Comparison of ENCODE assay signal across 8 cellular contexts in genomic region chr19:41928754-41929535, GRCh38. TPM values are rescaled to one million over a fixed set of nuclear protein-coding genes. Genes with fewer than 3 reads are reported as not detected.
DNase-seq lines count a peak whose midpoint lies in the region; ATAC-seq, FAIRE-seq and TF ChIP-seq lines count a peak whose summit lies in the region.

No MANE protein-coding gene starts in this region.

- FAIRE-seq in GM12878 (lab: Jason Lieb, UNC) = peak; percentile 35

- H3K18ac ChIP-seq in IMR-90 (ENCODE audit: low read depth, low read length) = no peak overlapping the region

- TF ChIP-seq CTCF in IMR-90 (conservative IDR thresholded peaks at IDR 0.05; ENCODE audit: low read depth, low read length) (no peak), GM12878 (IDR thresholded peaks at IDR 0.05 in 2 of 3, conservative IDR thresholded peaks at IDR 0.05 in 1 of 3; ENCODE audit: control insufficient read depth in 2 of 3, extremely low read depth in 1 of 3, insufficient read depth in 1 of 3, low read depth in 3 of 3, low read length in 3 of 3) (no peak)

- ATAC-seq in IMR-90 (ENCODE audit: low read depth) (no peak), GM12878 (peak; percentile 71), GM18861 (IDR thresholded peaks at IDR 0.05; ENCODE audit: unreplicated experiment) (no peak), GM19035 (IDR thresholded peaks at IDR 0.05; ENCODE audit: unreplicated experiment) (no peak), GM18909 (IDR thresholded peaks at IDR 0.05; ENCODE audit: poor library complexity, unreplicated experiment) (no peak)

- SMC1A ChIA-PET in GM12878 (lab: Charles Lee; ENCODE audit: uncharacterized antibody, unreplicated experiment) = interaction anchor here (1.3 kb wide), 1 partner anchor 42 kb away, joined by 3 read pairs; no protein-coding TSS in a partner anchor

- CTCF ChIA-PET in IMR-90 (lab: Yijun Ruan, JAX) = no interaction called here
- CTCF ChIA-PET in GM12878 (lab: Yijun Ruan, JAX) = interaction anchor here (0.7 to 1.3 kb wide), 4 partner anchors 56 to 642 kb away, joined by 3 to 5 read pairs (median 4); no protein-coding TSS in a partner anchor

- no peak overlapping the region for H4K91ac ChIP-seq in IMR-90 (ENCODE audit: insufficient read depth, low read depth, low read length)

- H3K56ac ChIP-seq in IMR-90 (ENCODE audit: extremely low read depth, insufficient read depth, low read length) = no peak overlapping the region

- H3K4me2 ChIP-seq in BLaER1 = peak overlapping the region; percentile 89
- peak overlapping the region; percentile 75 for H3K4me2 ChIP-seq in IMR-90 (ENCODE audit: low read depth, low read length)
- peak overlapping the region; percentile 82 for H3K4me2 ChIP-seq in GM12878 (ENCODE audit: control insufficient read depth, insufficient read depth)

- H4K20me1 ChIP-seq in BLaER1 = peaks cover 8% of the 10 kb centered on the region
- peaks cover 23% of the 10 kb centered on the region for H4K20me1 ChIP-seq in IMR-90 (ENCODE audit: insufficient read depth, low read length)
- H4K20me1 ChIP-seq in GM12878 (ENCODE audit: control insufficient read depth, insufficient read depth) = no peaks in the 10 kb centered on the region

- no peaks in the 10 kb centered on the region; the same call in 1 of the 2 replicates for H3K9me1 ChIP-seq in IMR-90 (ENCODE audit: insufficient read depth, low read length)

- TF ChIP-seq EP300 in GM12878 (IDR thresholded peaks at IDR 0.05; ENCODE audit: borderline replicate concordance in 1 of 2, control insufficient read depth in 1 of 2, low read depth in 2 of 2, low read length in 2 of 2) = no peak

- POLR2A ChIA-PET in IMR-90 (lab: Charles Lee; ENCODE audit: unreplicated experiment) (no interaction called here), GM12878 (lab: Charles Lee) (interaction anchor here (1.0 kb wide), 1 partner anchor 42 kb away, joined by 3 read pairs; no protein-coding TSS in a partner anchor)

- H2AFZ ChIP-seq in IMR-90 (replicated peaks; ENCODE audit: low read length, poor library complexity) (peak overlapping the region; percentile 81), GM12878 (ENCODE audit: control insufficient read depth, low read depth, low read length) (peak overlapping the region; percentile 77)

- H3K36me3 ChIP-seq in BLaER1 (no peaks in the 10 kb centered on the region), IMR-90 (ENCODE audit: control insufficient read depth, insufficient read depth, low read length) (no peaks in the 10 kb centered on the region), GM12878 (ENCODE audit: control insufficient read depth in 2 of 2, insufficient read depth in 2 of 2, low read length in 1 of 2) (no peaks in the 10 kb centered on the region), muscle layer of duodenum (ENCODE audit: control insufficient read depth in 1 of 2, insufficient read depth in 2 of 2, low read length in 2 of 2) (no peaks in the 10 kb centered on the region)

- peak overlapping the region; percentile 84; the same call in 1 of the 2 replicates for H3K23ac ChIP-seq in IMR-90 (ENCODE audit: low read depth, low read length)

- TF ChIP-seq POLR2A in IMR-90 (IDR thresholded peaks at IDR 0.05; ENCODE audit: low read depth, low read length) (no peak), GM12878 (IDR thresholded peaks at IDR 0.05; ENCODE audit: low read depth, low read length) (peak; percentile 57)

- intact Hi-C loops in IMR-90 (cut with micrococcal nuclease) = no loop called here
- intact Hi-C loops in GM12878 (cut with micrococcal nuclease; ENCODE audit: unreplicated experiment) = no loop called here

- no peak overlapping the region for H3K14ac ChIP-seq in IMR-90 (replicated peaks; ENCODE audit: low read depth, low read length)

- H4K8ac ChIP-seq in IMR-90 (ENCODE audit: low read depth in 2 of 2, low read length in 2 of 2) = no peak overlapping the region

- H2AK9ac ChIP-seq in IMR-90 (replicated peaks; ENCODE audit: low read depth, low read length, poor library complexity) = peak overlapping the region; percentile 76

- H2BK15ac ChIP-seq in IMR-90 (ENCODE audit: low read depth, low read length) = no peak overlapping the region; the same call in 2 of the 3 replicates

- BruUV-seq in IMR-90 (replicated peaks; lab: Mats Ljungman, UMichigan) = no TSS peak
- no TSS peak for BruUV-seq in GM12878 (replicated peaks; lab: Mats Ljungman, UMichigan)

- peaks cover 58% of the 10 kb centered on the region for H3K4me1 ChIP-seq in BLaER1
- H3K4me1 ChIP-seq in IMR-90 (ENCODE audit: control insufficient read depth, insufficient read depth, low read length) = peaks cover 7% of the 10 kb centered on the region
- H3K4me1 ChIP-seq in GM12878 (ENCODE audit: control insufficient read depth, insufficient read depth, low read length) = peaks cover 9% of the 10 kb centered on the region
- H3K4me1 ChIP-seq in muscle layer of duodenum (ENCODE audit: control insufficient read depth in 1 of 2, insufficient read depth in 2 of 2, low read length in 2 of 2) = peaks cover 0 to 24% of the 10 kb centered on the region in 2 donors

- TF ChIP-seq RAD21 in IMR-90 (IDR thresholded peaks at IDR 0.05; ENCODE audit: low read length) (no peak), GM12878 (IDR thresholded peaks at IDR 0.05; ENCODE audit: insufficient read depth, low read depth, low read length) (no peak)

- RAD21 ChIA-PET in GM12878 (lab: Charles Lee; ENCODE audit: unreplicated experiment) = interaction anchor here (1.0 to 1.6 kb wide), 3 partner anchors 53 to 68 kb away, joined by 3 to 5 read pairs (median 3); no protein-coding TSS in a partner anchor

- DNase-seq in IMR-90 (no peak), GM12878 (ENCODE audit: low read depth, low spot score) (no peak), NCI-H1105 treated with DMSO at 0.1 percent for 48 hours (lab: John Stamatoyannopoulos, UW) (no peak)

- dilution Hi-C loops in IMR-90 (cut with HindIII; ENCODE audit: low sequenced_read_pairs, unreplicated experiment) = no loop called here

- in situ Hi-C loops in IMR-90 (cut with MboI; ENCODE audit: low sequenced_read_pairs) = no loop called here
- in situ Hi-C loops in GM12878 (cut with MboI) = loop anchor here (25.0 kb wide), 1 partner anchor 1833 kb away; the partner anchor contains the start of gene SMG9

- 1% methylated on average over 14 of the region's 29 CpGs; no CpG with 5 or more reads in 1 of the 2 experiments for WGBS in IMR-90 (ENCODE audit: extremely low coverage in 2 of 2, insufficient read length in 1 of 2), 2 experiments
- whole genome bisulfite sequencing in GM12878 (ENCODE audit: insufficient coverage, insufficient replicate concordance, low lambda C conversion rate, missing lambda C conversion rate) = 2% methylated on average over 25 of the region's 29 CpGs

- no peak overlapping the region for H2BK120ac ChIP-seq in IMR-90 (ENCODE audit: low read depth, low read length)

- peaks cover 67% of the 10 kb centered on the region for H3K27me3 ChIP-seq in BLaER1
- peaks cover 91% of the 10 kb centered on the region for H3K27me3 ChIP-seq in IMR-90 (ENCODE audit: control insufficient read depth, insufficient read depth, low read length)
- H3K27me3 ChIP-seq in GM12878 (replicated peaks in 1 of 2; ENCODE audit: control insufficient read depth in 2 of 2, insufficient read depth in 2 of 2, low read length in 1 of 2) = peaks cover 11 to 16% of the 10 kb centered on the region in 2 experiments
- H3K27me3 ChIP-seq in muscle layer of duodenum (ENCODE audit: low read depth, low read length) = peaks cover 84% of the 10 kb centered on the region

- H4K5ac ChIP-seq in IMR-90 (ENCODE audit: low read depth, low read length) = no peak overlapping the region

- no peak overlapping the region for H3K27ac ChIP-seq in BLaER1
- no peak overlapping the region for H3K27ac ChIP-seq in IMR-90 (ENCODE audit: insufficient read depth, low read length)
- H3K27ac ChIP-seq in GM12878 (ENCODE audit: control insufficient read depth, insufficient read depth) = no peak overlapping the region
- no peak overlapping the region for H3K27ac ChIP-seq in muscle layer of duodenum (ENCODE audit: low read length)

- H2BK5ac ChIP-seq in IMR-90 (ENCODE audit: low read depth, low read length, poor library complexity, severe bottlenecking) = no peak overlapping the region

- H3K79me1 ChIP-seq in IMR-90 (ENCODE audit: low read depth in 1 of 2, low read length in 2 of 2) = no peaks in the 10 kb centered on the region

- peak overlapping the region; percentile 73 for H3K4me3 ChIP-seq in BLaER1
- H3K4me3 ChIP-seq in IMR-90 (ENCODE audit: insufficient read depth, low read depth, low read length) = peak overlapping the region; percentile 5
- peak overlapping the region; percentile 64; the same call in 1 of the 2 replicates for H3K4me3 ChIP-seq in GM12878
- H3K4me3 ChIP-seq in muscle layer of duodenum (ENCODE audit: low read depth in 1 of 2, low read length in 2 of 2) = peak overlapping the region; percentile 44 to 62

- H3K9ac ChIP-seq in BLaER1 (peak overlapping the region; percentile 72; the same call in 1 of the 2 replicates), IMR-90 (ENCODE audit: low read depth, low read length) (no peak overlapping the region), GM12878 (ENCODE audit: control insufficient read depth, insufficient read depth, low read length) (no peak overlapping the region)

- no peak overlapping the region for H2BK20ac ChIP-seq in IMR-90 (ENCODE audit: low read depth, low read length)

- H3K9me3 ChIP-seq in BLaER1 (no peaks in the 10 kb centered on the region), IMR-90 (ENCODE audit: control insufficient read depth, insufficient read depth, low read length) (peaks cover 3% of the 10 kb centered on the region; the same call in 1 of the 2 replicates), GM12878 (replicated peaks; ENCODE audit: control insufficient read depth, insufficient read depth, low read length) (no peaks in the 10 kb centered on the region), muscle layer of duodenum (ENCODE audit: control insufficient read depth in 1 of 2, low read length in 2 of 2) (no peaks in the 10 kb centered on the region)

- peak overlapping the region; percentile 58; the same call in 1 of the 2 replicates for H2AK5ac ChIP-seq in IMR-90 (ENCODE audit: low read depth, low read length)

- no peak overlapping the region for H3K4ac ChIP-seq in IMR-90 (ENCODE audit: low read depth, low read length)

- no peaks in the 10 kb centered on the region for H3K79me2 ChIP-seq in GM12878 (ENCODE audit: control insufficient read depth, insufficient read depth, low read length)

RNA-seq across cellular contexts. Expression of gene ERFL, which starts 0.7 kb away (rescaled TPM):
- total RNA-seq in IMR-90 (2012; rRNA removed) (not detected in 2 replicates), GM12878 (2014; rRNA removed) (0.11 TPM in 1 of 2 replicates, not detected in the other), GM12878 (2014; rRNA removed; fragmentation: Illumina TruSeq; extraction: Trizol) (not detected in 2 replicates), GM12878 (2021) (0.10 and 0.19 TPM in 2 replicates)
- polyA plus RNA-seq in IMR-90 (2012; rRNA removed) (0.09 TPM in 1 of 2 replicates, not detected in the other), GM12878 (2011; rRNA removed) (0.05 TPM in 1 of 2 replicates, not detected in the other), GM12878 (2014; fragmentation: Illumina TruSeq; extraction: Trizol) (0.04 TPM in 1 of 2 replicates, not detected in the other), GM12878 (2014; fragmentation: Nextera tagmentation; extraction: Ambion mirVana) (not detected), GM12878 (2014; rRNA removed) (0.10 TPM in 1 of 2 replicates, not detected in the other), GM12878 (2016; fragmentation: Nextera tagmentation; extraction: Ambion mirVana) (not detected)
- 0.02 and 0.08 TPM in 2 replicates for polyA plus RNA-seq in IMR-90 (2012; cell fraction: cytosol; rRNA removed)
- polyA plus RNA-seq in IMR-90 (2012; cell fraction: nucleus; rRNA removed; ENCODE audit: low replicate concordance) = 0.26 and 0.53 TPM in 2 replicates
- total RNA-seq in GM12878 (2013; cell fraction: nucleolus; rRNA removed) = 0.83 and 1.2 TPM in 2 replicates
- polyA plus RNA-seq in GM12878 (2011; ENCODE audit: low read depth) = 0.46 TPM
- polyA plus RNA-seq in GM12878 (2011; cell fraction: cytosol; rRNA removed) = 0.04 and 0.10 TPM in 2 replicates
- 1.2 and 1.3 TPM in 2 replicates for polyA plus RNA-seq in GM12878 (2011; cell fraction: nucleus; rRNA removed)
- polyA plus RNA-seq in GM12878 (2012) = 1.00 and 1.4 TPM in 2 replicates
- polyA minus RNA-seq in GM12878 (2011; rRNA and poly(A)+ RNA removed) = not detected in 2 replicates
- polyA minus RNA-seq in GM12878 (2011; cell fraction: cytosol; rRNA and poly(A)+ RNA removed) = not detected in 2 replicates
- polyA minus RNA-seq in GM12878 (2011; cell fraction: nucleus; rRNA and poly(A)+ RNA removed) = 0.24 TPM in 1 of 2 replicates, not detected in the other

RNA-seq across cellular contexts. Expression of gene RABAC1, which starts 30.2 kb away (rescaled TPM):
- total RNA-seq in IMR-90 (2012; rRNA removed) (117 and 145 TPM in 2 replicates), GM12878 (2014; rRNA removed) (90.6 and 104 TPM in 2 replicates), GM12878 (2014; rRNA removed; fragmentation: Illumina TruSeq; extraction: Trizol) (14.1 and 15.6 TPM in 2 replicates), GM12878 (2021) (71.2 and 80.6 TPM in 2 replicates)
- polyA plus RNA-seq in IMR-90 (2012; rRNA removed) (276 and 320 TPM in 2 replicates), GM12878 (2011; rRNA removed) (8.3 and 15.9 TPM in 2 replicates), GM12878 (2014; fragmentation: Illumina TruSeq; extraction: Trizol) (5.2 and 11.1 TPM in 2 replicates), GM12878 (2014; fragmentation: Nextera tagmentation; extraction: Ambion mirVana) (10 to 100 TPM; 10.9 to 27.3 TPM), GM12878 (2014; rRNA removed) (115 and 118 TPM in 2 replicates), GM12878 (2016; fragmentation: Nextera tagmentation; extraction: Ambion mirVana) (10 to 100 TPM; 86.9 to 90.4 TPM)
- 632 and 774 TPM in 2 replicates for polyA plus RNA-seq in IMR-90 (2012; cell fraction: cytosol; rRNA removed)
- polyA plus RNA-seq in IMR-90 (2012; cell fraction: nucleus; rRNA removed; ENCODE audit: low replicate concordance) = 305 and 429 TPM in 2 replicates
- total RNA-seq in GM12878 (2013; cell fraction: nucleolus; rRNA removed) = 9.6 and 11.0 TPM in 2 replicates
- 57.5 TPM for polyA plus RNA-seq in GM12878 (2011; ENCODE audit: low read depth)
- 41.8 and 54.8 TPM in 2 replicates for polyA plus RNA-seq in GM12878 (2011; cell fraction: cytosol; rRNA removed)
- polyA plus RNA-seq in GM12878 (2011; cell fraction: nucleus; rRNA removed) = 25.1 and 27.7 TPM in 2 replicates
- polyA plus RNA-seq in GM12878 (2012) = 69.9 and 85.8 TPM in 2 replicates
- polyA minus RNA-seq in GM12878 (2011; rRNA and poly(A)+ RNA removed) = 11.8 and 16.9 TPM in 2 replicates
- polyA minus RNA-seq in GM12878 (2011; cell fraction: cytosol; rRNA and poly(A)+ RNA removed) = 4.4 and 4.8 TPM in 2 replicates
- polyA minus RNA-seq in GM12878 (2011; cell fraction: nucleus; rRNA and poly(A)+ RNA removed) = 7.6 and 12.1 TPM in 2 replicates

RNA-seq across cellular contexts. Expression of gene ARHGEF1, which starts 46.0 kb away (rescaled TPM):
- 11.5 and 12.5 TPM in 2 replicates for total RNA-seq in IMR-90 (2012; rRNA removed)
- polyA plus RNA-seq in IMR-90 (2012; rRNA removed) = 47.1 and 51.2 TPM in 2 replicates
- 42.5 and 58.8 TPM in 2 replicates for polyA plus RNA-seq in IMR-90 (2012; cell fraction: cytosol; rRNA removed)
- 228 and 380 TPM in 2 replicates for polyA plus RNA-seq in IMR-90 (2012; cell fraction: nucleus; rRNA removed; ENCODE audit: low replicate concordance)
- 129 and 142 TPM in 2 replicates for total RNA-seq in GM12878 (2013; cell fraction: nucleolus; rRNA removed)
- total RNA-seq in GM12878 (2014; rRNA removed) = 63.3 and 67.8 TPM in 2 replicates
- total RNA-seq in GM12878 (2014; rRNA removed; fragmentation: Illumina TruSeq; extraction: Trizol) = 21.2 and 21.7 TPM in 2 replicates
- total RNA-seq in GM12878 (2021) = 185 and 207 TPM in 2 replicates
- 58.7 TPM for polyA plus RNA-seq in GM12878 (2011; ENCODE audit: low read depth)
- 22.5 and 40.1 TPM in 2 replicates for polyA plus RNA-seq in GM12878 (2011; rRNA removed)
- 52.3 and 74.7 TPM in 2 replicates for polyA plus RNA-seq in GM12878 (2011; cell fraction: cytosol; rRNA removed)
- 425 and 583 TPM in 2 replicates for polyA plus RNA-seq in GM12878 (2011; cell fraction: nucleus; rRNA removed)
- 158 and 192 TPM in 2 replicates for polyA plus RNA-seq in GM12878 (2012)
- 13.4 and 35.3 TPM in 2 replicates for polyA plus RNA-seq in GM12878 (2014; fragmentation: Illumina TruSeq; extraction: Trizol)
- polyA plus RNA-seq in GM12878 (2014; fragmentation: Nextera tagmentation; extraction: Ambion mirVana) = 1 to 10 TPM; 1.2 to 5.9 TPM
- polyA plus RNA-seq in GM12878 (2014; rRNA removed) = 151 and 182 TPM in 2 replicates
- polyA plus RNA-seq in GM12878 (2016; fragmentation: Nextera tagmentation; extraction: Ambion mirVana) = 100 to 1,000 TPM in 1 of 2 experiments, 10 to 100 TPM in 1; 89.7 to 110 TPM
- polyA minus RNA-seq in GM12878 (2011; rRNA and poly(A)+ RNA removed) = 21.7 and 42.7 TPM in 2 replicates
- 28.9 and 30.2 TPM in 2 replicates for polyA minus RNA-seq in GM12878 (2011; cell fraction: cytosol; rRNA and poly(A)+ RNA removed)
- polyA minus RNA-seq in GM12878 (2011; cell fraction: nucleus; rRNA and poly(A)+ RNA removed) = 40.9 and 71.2 TPM in 2 replicates

RNA-seq across cellular contexts. Expression of gene CD79A, which starts 51.9 kb away (rescaled TPM):
- total RNA-seq in IMR-90 (2012; rRNA removed) = not detected in 2 replicates
- 0.19 and 0.24 TPM in 2 replicates for polyA plus RNA-seq in IMR-90 (2012; rRNA removed)
- 0.10 and 0.37 TPM in 2 replicates for polyA plus RNA-seq in IMR-90 (2012; cell fraction: cytosol; rRNA removed)
- polyA plus RNA-seq in IMR-90 (2012; cell fraction: nucleus; rRNA removed; ENCODE audit: low replicate concordance) = 0.06 and 0.25 TPM in 2 replicates
- 163 and 166 TPM in 2 replicates for total RNA-seq in GM12878 (2013; cell fraction: nucleolus; rRNA removed)
- total RNA-seq in GM12878 (2014; rRNA removed) = 370 and 414 TPM in 2 replicates
- total RNA-seq in GM12878 (2014; rRNA removed; fragmentation: Illumina TruSeq; extraction: Trizol) = 243 and 253 TPM in 2 replicates
- 357 and 368 TPM in 2 replicates for total RNA-seq in GM12878 (2021)
- polyA plus RNA-seq in GM12878 (2011; ENCODE audit: low read depth) = 302 TPM
- polyA plus RNA-seq in GM12878 (2011; rRNA removed) = 117 and 280 TPM in 2 replicates
- polyA plus RNA-seq in GM12878 (2011; cell fraction: cytosol; rRNA removed) = 347 and 501 TPM in 2 replicates
- polyA plus RNA-seq in GM12878 (2011; cell fraction: nucleus; rRNA removed) = 160 and 176 TPM in 2 replicates
- polyA plus RNA-seq in GM12878 (2012) = 480 and 877 TPM in 2 replicates
- polyA plus RNA-seq in GM12878 (2014; fragmentation: Illumina TruSeq; extraction: Trizol) = 97.1 and 294 TPM in 2 replicates
- polyA plus RNA-seq in GM12878 (2014; fragmentation: Nextera tagmentation; extraction: Ambion mirVana) = 10 to 100 TPM; 38.8 to 76.5 TPM
- polyA plus RNA-seq in GM12878 (2014; rRNA removed) = 400 and 502 TPM in 2 replicates
- polyA plus RNA-seq in GM12878 (2016; fragmentation: Nextera tagmentation; extraction: Ambion mirVana) = 100 to 1,000 TPM; 268 to 283 TPM
- polyA minus RNA-seq in GM12878 (2011; rRNA and poly(A)+ RNA removed) = 144 and 359 TPM in 2 replicates
- 143 and 156 TPM in 2 replicates for polyA minus RNA-seq in GM12878 (2011; cell fraction: cytosol; rRNA and poly(A)+ RNA removed)
- polyA minus RNA-seq in GM12878 (2011; cell fraction: nucleus; rRNA and poly(A)+ RNA removed) = 66.9 and 93.6 TPM in 2 replicates

Comparison
In these comparisons a context has a peak if more than half of its experiments do, and no peak if none do; other contexts are left out.
1. H3K4me3 ChIP-seq: peak in every context shown above with its lines; median percentile 73 in BLaER1; 64 in GM12878; 53 in muscle layer of duodenum; 5 in IMR-90.